9 cellular contexts compared by ENCODE assay signal in the genomic region with DNA sequence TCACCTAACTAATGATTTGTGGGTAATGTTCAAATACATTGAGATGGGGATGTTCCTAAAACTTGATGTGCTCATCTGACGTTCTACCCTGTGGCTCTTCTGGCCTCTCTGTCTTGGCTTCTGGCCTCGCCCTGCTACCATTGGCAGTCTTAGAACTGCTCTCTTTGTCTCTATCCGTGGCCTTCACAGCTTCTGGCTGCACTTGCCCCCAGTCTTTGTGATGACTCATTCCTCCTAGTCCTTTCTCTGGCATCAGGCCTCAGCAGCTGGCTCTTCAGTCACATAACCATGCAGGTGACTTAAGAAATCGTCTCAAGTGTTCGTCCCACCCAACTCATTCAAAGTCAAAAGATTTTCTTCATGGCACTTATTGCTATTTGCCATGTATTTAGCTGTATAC.
DNase-seq lines count a peak whose midpoint lies in the region; ATAC-seq and TF ChIP-seq lines count a peak whose summit lies in the region.
"Had no signal": no experiment of that assay in that cellular context is flagged by ENCODE, and none has a peak within 500 bp of the region (broad histone marks: within the 10 kb centered on the region; RNA-seq: fewer than 3 reads in every experiment).

No MANE protein-coding gene starts in this region.

- TF ChIP-seq POLR2A in gastroesophageal sphincter (IDR thresholded peaks at IDR 0.05), result no peak

- H3K4me3 ChIP-seq in gastroesophageal sphincter, result no peak overlapping the region

- H3K36me3 ChIP-seq in gastroesophageal sphincter, result peaks cover 0 to 17% of the 10 kb centered on the region in 2 donors

- 17 to 32% methylated on average over 4 to 5 of the region's 5 CpGs for WGBS in gastroesophageal sphincter (ENCODE audit: low coverage in 1 of 2), 2 donors

- peak; percentile 71 for ATAC-seq in gastroesophageal sphincter
- no peak for ATAC-seq in HG03521 (IDR thresholded peaks at IDR 0.05; ENCODE audit: unreplicated experiment)

- no peaks in the 10 kb centered on the region for H3K27me3 ChIP-seq in gastroesophageal sphincter

- peak; percentile 29 for DNase-seq in EH (ENCODE audit: low read depth)
- DNase-seq in RPMI7951 (ENCODE audit: low read depth), result peak; percentile 69
- DNase-seq in pons (ENCODE audit: low spot score), result peak; percentile 64
- no peak for DNase-seq in AML-193 (lab: John Stamatoyannopoulos, UW)
- no peak for DNase-seq in HuH-7 (ENCODE audit: low spot score)
- DNase-seq in NCI-H2029 treated with DMSO at 0.1 percent for 48 hours (lab: John Stamatoyannopoulos, UW), result no peak
- DNase-seq: CD8-positive, alpha-beta memory T cell had no signal

- TF ChIP-seq CTCF in gastroesophageal sphincter (IDR thresholded peaks at IDR 0.05), result no peak

- no peaks in the 10 kb centered on the region for H3K9me3 ChIP-seq in gastroesophageal sphincter

- TF ChIP-seq EP300 in gastroesophageal sphincter (IDR thresholded peaks at IDR 0.05), result no peak

- H3K4me1 ChIP-seq in gastroesophageal sphincter, result peaks cover 0 to 9% (median 0%) of the 10 kb centered on the region in 3 donors

- H3K27ac ChIP-seq in gastroesophageal sphincter, result no peak overlapping the region

Comparison
In these comparisons a context has a peak if more than half of its experiments do, and no peak if none do; other contexts are left out.
1. DNase-seq: peak in EH (single experiment), RPMI7951 (single experiment) and pons (single experiment); none in AML-193 (0 of 2), HuH-7 (single experiment) and NCI-H2029 treated with DMSO at 0.1 percent for 48 hours (single experiment).